In genomic region chr6:111873178-111874029, GRCh38 we compare ENCODE assay signal across 1 cellular context.
A peak's percentile ranks its signal among the peaks of the same experiment; 100 is the strongest.
TF ChIP-seq lines count a peak whose summit lies in the region.

Gene FYN (minus strand): TSS chr6:111873452. CDS start chr6:111720051, 153,401 bp downstream.

TF ChIP-seq in HEK293, 187 proteins besides CTCF, POLR2A, EP300 and RAD21 (continued from another document and continues in another):
- TF ChIP-seq ZNF558 (tag by site-specific recombination; IDR thresholded peaks at IDR 0.05), result 0 out of 2 replicates have a peak, but pooled peaks have one; percentile 14
- no peak for TF ChIP-seq MEIS1 (CRISPR knock-in tag; IDR thresholded peaks at IDR 0.05; ENCODE audit: borderline replicate concordance)
- TF ChIP-seq BCL11A (tag by site-specific recombination; IDR thresholded peaks at IDR 0.05; ENCODE audit: low read depth), result no peak
- no peak for TF ChIP-seq ZNF433 (tag by site-specific recombination; IDR thresholded peaks at IDR 0.05; ENCODE audit: low read depth)
- TF ChIP-seq ZNF350 (tag by site-specific recombination; IDR thresholded peaks at IDR 0.05), result no peak
- TF ChIP-seq ZNF155 (tag by site-specific recombination; IDR thresholded peaks at IDR 0.05), result no peak
- TF ChIP-seq ZNF16 (tag by site-specific recombination; IDR thresholded peaks at IDR 0.05; ENCODE audit: low read depth), result no peak
- no peak for TF ChIP-seq ZNF214 (tag by site-specific recombination; IDR thresholded peaks at IDR 0.05; ENCODE audit: borderline replicate concordance)
- peak; percentile 91 for TF ChIP-seq ZNF2 (tag by site-specific recombination; IDR thresholded peaks at IDR 0.05)
- TF ChIP-seq ZNF48 (tag by site-specific recombination; IDR thresholded peaks at IDR 0.05), result no peak
- no peak for TF ChIP-seq HOXA7 (CRISPR knock-in tag; IDR thresholded peaks at IDR 0.05; ENCODE audit: borderline replicate concordance)
- no peak for TF ChIP-seq ZNF624 (tag by site-specific recombination; IDR thresholded peaks at IDR 0.05)
- peak; percentile 99 for TF ChIP-seq GLIS2 (tag by site-specific recombination; IDR thresholded peaks at IDR 0.05)
- no peak for TF ChIP-seq ZSCAN23 (tag by site-specific recombination; IDR thresholded peaks at IDR 0.05)
- peak; percentile 91 for TF ChIP-seq ZNF366 (tag by site-specific recombination; conservative IDR thresholded peaks at IDR 0.05)
- no peak for TF ChIP-seq ZNF292 (tag by site-specific recombination; IDR thresholded peaks at IDR 0.05; ENCODE audit: borderline replicate concordance, low read depth)
- TF ChIP-seq ZNF423 (tag by site-specific recombination; IDR thresholded peaks at IDR 0.05), result no peak
- TF ChIP-seq ZNF692 (tag by site-specific recombination; IDR thresholded peaks at IDR 0.05), result peak; percentile 90
- peak; percentile 66; the same call in 1 of the 2 replicates for TF ChIP-seq ZNF843 (tag by site-specific recombination; IDR thresholded peaks at IDR 0.05)
- no peak for TF ChIP-seq ZNF223 (tag by site-specific recombination; IDR thresholded peaks at IDR 0.05)
- TF ChIP-seq ZNF274 (IDR thresholded peaks at IDR 0.05; ENCODE audit: low read length), result no peak
- no peak for TF ChIP-seq ZNF274 (tag by site-specific recombination; IDR thresholded peaks at IDR 0.05; ENCODE audit: borderline replicate concordance)
- peak; percentile 95 for TF ChIP-seq KLF9 (tag by site-specific recombination; IDR thresholded peaks at IDR 0.05; ENCODE audit: low read depth)
- peak; percentile 69; the same call in 1 of the 2 replicates for TF ChIP-seq ZNF629 (tag by site-specific recombination; IDR thresholded peaks at IDR 0.05)
- TF ChIP-seq ZNF112 (tag by site-specific recombination; IDR thresholded peaks at IDR 0.05), result no peak
- no peak for TF ChIP-seq ZNF623 (tag by site-specific recombination; IDR thresholded peaks at IDR 0.05)
- TF ChIP-seq, protein P1, sequence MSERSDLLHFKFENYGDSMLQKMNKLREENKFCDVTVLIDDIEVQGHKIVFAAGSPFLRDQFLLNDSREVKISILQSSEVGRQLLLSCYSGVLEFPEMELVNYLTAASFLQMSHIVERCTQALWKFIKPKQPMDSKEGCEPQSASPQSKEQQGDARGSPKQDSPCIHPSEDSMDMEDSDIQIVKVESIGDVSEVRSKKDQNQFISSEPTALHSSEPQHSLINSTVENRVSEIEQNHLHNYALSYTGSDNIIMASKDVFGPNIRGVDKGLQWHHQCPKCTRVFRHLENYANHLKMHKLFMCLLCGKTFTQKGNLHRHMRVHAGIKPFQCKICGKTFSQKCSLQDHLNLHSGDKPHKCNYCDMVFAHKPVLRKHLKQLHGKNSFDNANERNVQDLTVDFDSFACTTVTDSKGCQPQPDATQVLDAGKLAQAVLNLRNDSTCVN (tag by site-specific recombination; optimal IDR thresholded peaks at IDR 0.05), result peak; percentile 89
- no peak for TF ChIP-seq ZBTB49 (tag by site-specific recombination; IDR thresholded peaks at IDR 0.05; ENCODE audit: low read depth)
- TF ChIP-seq WT1 (tag by site-specific recombination; IDR thresholded peaks at IDR 0.05), result no peak; the same call in 1 of the 2 replicates
- no peak for TF ChIP-seq SETDB1 (IDR thresholded peaks at IDR 0.05; ENCODE audit: insufficient read length, low read length)
- TF ChIP-seq ZNF23 (tag by site-specific recombination; IDR thresholded peaks at IDR 0.05; ENCODE audit: borderline replicate concordance), result no peak
- TF ChIP-seq MYNN (tag by site-specific recombination; IDR thresholded peaks at IDR 0.05; ENCODE audit: borderline replicate concordance), result peak; percentile 41; the same call in 1 of the 2 replicates
- peak; percentile 79 for TF ChIP-seq GLIS1 (tag by site-specific recombination; IDR thresholded peaks at IDR 0.05)
- no peak for TF ChIP-seq ZNF148 (tag by site-specific recombination; IDR thresholded peaks at IDR 0.05; ENCODE audit: borderline replicate concordance)
- TF ChIP-seq PATZ1 (tag by site-specific recombination; IDR thresholded peaks at IDR 0.05), result peak; percentile 92
- TF ChIP-seq, protein P2, sequence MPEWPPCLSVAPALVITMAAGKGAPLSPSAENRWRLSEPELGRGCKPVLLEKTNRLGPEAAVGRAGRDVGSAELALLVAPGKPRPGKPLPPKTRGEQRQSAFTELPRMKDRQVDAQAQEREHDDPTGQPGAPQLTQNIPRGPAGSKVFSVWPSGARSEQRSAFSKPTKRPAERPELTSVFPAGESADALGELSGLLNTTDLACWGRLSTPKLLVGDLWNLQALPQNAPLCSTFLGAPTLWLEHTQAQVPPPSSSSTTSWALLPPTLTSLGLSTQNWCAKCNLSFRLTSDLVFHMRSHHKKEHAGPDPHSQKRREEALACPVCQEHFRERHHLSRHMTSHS (tag by site-specific recombination; IDR thresholded peaks at IDR 0.05), result no peak
- peak; percentile 98 for TF ChIP-seq EGR2 (tag by site-specific recombination; IDR thresholded peaks at IDR 0.05; ENCODE audit: low read depth)
- TF ChIP-seq ZSCAN16 (tag by site-specific recombination; IDR thresholded peaks at IDR 0.05), result no peak
- TF ChIP-seq, protein P3, sequence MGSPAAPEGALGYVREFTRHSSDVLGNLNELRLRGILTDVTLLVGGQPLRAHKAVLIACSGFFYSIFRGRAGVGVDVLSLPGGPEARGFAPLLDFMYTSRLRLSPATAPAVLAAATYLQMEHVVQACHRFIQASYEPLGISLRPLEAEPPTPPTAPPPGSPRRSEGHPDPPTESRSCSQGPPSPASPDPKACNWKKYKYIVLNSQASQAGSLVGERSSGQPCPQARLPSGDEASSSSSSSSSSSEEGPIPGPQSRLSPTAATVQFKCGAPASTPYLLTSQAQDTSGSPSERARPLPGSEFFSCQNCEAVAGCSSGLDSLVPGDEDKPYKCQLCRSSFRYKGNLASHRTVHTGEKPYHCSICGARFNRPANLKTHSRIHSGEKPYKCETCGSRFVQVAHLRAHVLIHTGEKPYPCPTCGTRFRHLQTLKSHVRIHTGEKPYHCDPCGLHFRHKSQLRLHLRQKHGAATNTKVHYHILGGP (tag by site-specific recombination; IDR thresholded peaks at IDR 0.05), result no peak
- TF ChIP-seq, protein P4, sequence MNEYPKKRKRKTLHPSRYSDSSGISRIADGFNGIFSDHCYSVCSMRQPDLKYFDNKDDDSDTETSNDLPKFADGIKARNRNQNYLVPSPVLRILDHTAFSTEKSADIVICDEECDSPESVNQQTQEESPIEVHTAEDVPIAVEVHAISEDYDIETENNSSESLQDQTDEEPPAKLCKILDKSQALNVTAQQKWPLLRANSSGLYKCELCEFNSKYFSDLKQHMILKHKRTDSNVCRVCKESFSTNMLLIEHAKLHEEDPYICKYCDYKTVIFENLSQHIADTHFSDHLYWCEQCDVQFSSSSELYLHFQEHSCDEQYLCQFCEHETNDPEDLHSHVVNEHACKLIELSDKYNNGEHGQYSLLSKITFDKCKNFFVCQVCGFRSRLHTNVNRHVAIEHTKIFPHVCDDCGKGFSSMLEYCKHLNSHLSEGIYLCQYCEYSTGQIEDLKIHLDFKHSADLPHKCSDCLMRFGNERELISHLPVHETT (tag by site-specific recombination; IDR thresholded peaks at IDR 0.05), result peak; percentile 54; the same call in 1 of the 2 replicates
- TF ChIP-seq ZNF785 (tag by site-specific recombination; IDR thresholded peaks at IDR 0.05), result no peak
- peak; percentile 82 for TF ChIP-seq ZBTB20 (tag by site-specific recombination; IDR thresholded peaks at IDR 0.05)
- 0 out of 2 replicates have a peak, but pooled peaks have one; percentile 16 for TF ChIP-seq ZNF837 (tag by site-specific recombination; IDR thresholded peaks at IDR 0.05)
- no peak for TF ChIP-seq ZNF416 (tag by site-specific recombination; IDR thresholded peaks at IDR 0.05)
- TF ChIP-seq ZNF37A (tag by site-specific recombination; IDR thresholded peaks at IDR 0.05), result no peak
- TF ChIP-seq ZNF211 (tag by site-specific recombination; IDR thresholded peaks at IDR 0.05; ENCODE audit: low read depth), result no peak
- TF ChIP-seq ZNF670 (tag by site-specific recombination; IDR thresholded peaks at IDR 0.05; ENCODE audit: low read depth), result no peak
- TF ChIP-seq, protein P5, sequence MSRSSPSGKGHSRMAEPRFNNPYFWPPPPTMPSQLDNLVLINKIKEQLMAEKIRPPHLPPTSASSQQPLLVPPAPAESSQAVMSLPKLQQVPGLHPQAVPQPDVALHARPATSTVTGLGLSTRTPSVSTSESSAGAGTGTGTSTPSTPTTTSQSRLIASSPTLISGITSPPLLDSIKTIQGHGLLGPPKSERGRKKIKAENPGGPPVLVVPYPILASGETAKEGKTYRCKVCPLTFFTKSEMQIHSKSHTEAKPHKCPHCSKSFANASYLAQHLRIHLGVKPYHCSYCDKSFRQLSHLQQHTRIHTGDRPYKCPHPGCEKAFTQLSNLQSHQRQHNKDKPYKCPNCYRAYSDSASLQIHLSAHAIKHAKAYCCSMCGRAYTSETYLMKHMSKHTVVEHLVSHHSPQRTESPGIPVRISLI (tag by site-specific recombination; IDR thresholded peaks at IDR 0.05), result peak; percentile 64; the same call in 1 of the 2 replicates
- TF ChIP-seq ZNF146 (tag by site-specific recombination; IDR thresholded peaks at IDR 0.05), result no peak
- peak; percentile 57; the same call in 1 of the 2 replicates for TF ChIP-seq ZNF391 (tag by site-specific recombination; IDR thresholded peaks at IDR 0.05; ENCODE audit: borderline replicate concordance, low read depth)
- TF ChIP-seq ZNF677 (tag by site-specific recombination; IDR thresholded peaks at IDR 0.05), result no peak
- no peak for TF ChIP-seq ZFP41 (tag by site-specific recombination; IDR thresholded peaks at IDR 0.05; ENCODE audit: borderline replicate concordance)
- TF ChIP-seq ZNF114 (tag by site-specific recombination; IDR thresholded peaks at IDR 0.05), result no peak
- no peak for TF ChIP-seq ZNF239 (tag by site-specific recombination; IDR thresholded peaks at IDR 0.05)
- TF ChIP-seq ZNF585B (tag by site-specific recombination; IDR thresholded peaks at IDR 0.05), result no peak
- TF ChIP-seq SCRT2 (tag by site-specific recombination; IDR thresholded peaks at IDR 0.05), result no peak
